Comparison of ENCODE assay signal across 12 cellular contexts in genomic region chr4:188282620-188283232, GRCh38.
DNase-seq lines count a peak whose midpoint lies in the region; ATAC-seq and TF ChIP-seq lines count a peak whose summit lies in the region.
"Had no signal": no experiment of that assay in that cellular context is flagged by ENCODE, and none has a peak within 500 bp of the region (broad histone marks: within the 10 kb centered on the region; RNA-seq: fewer than 3 reads in every experiment).

No MANE protein-coding gene starts in this region.

- H3K9ac ChIP-seq in colonic mucosa (ENCODE audit: low read depth in 2 of 2, low read length in 2 of 2): no peak overlapping the region
- H3K9ac ChIP-seq: GM23248, KMS-11 had no signal

- ATAC-seq in GM23338 (peak; percentile 90), HG03095 (IDR thresholded peaks at IDR 0.05; ENCODE audit: unreplicated experiment) (no peak)

- H3K79me2 ChIP-seq in GM23338 (replicated peaks; ENCODE audit: insufficient read depth): no peaks in the 10 kb centered on the region

- H2AFZ ChIP-seq in GM23338: peak overlapping the region; percentile 92
- H2AFZ ChIP-seq: GM23248 had no signal

- no peaks in the 10 kb centered on the region for H3K9me2 ChIP-seq in GM23338 (ENCODE audit: insufficient read depth)

- peak overlapping the region; percentile 76 for H3K4me2 ChIP-seq in GM23338
- H3K4me2 ChIP-seq: KMS-11 had no signal

- H4K20me1 ChIP-seq in GM23338 (replicated peaks; ENCODE audit: insufficient read depth): no peaks in the 10 kb centered on the region

- peaks cover 12% of the 10 kb centered on the region; the same call in 1 of the 2 replicates for H3F3A ChIP-seq in GM23338 (replicated peaks; ENCODE audit: low read depth)

- H3K4me1 ChIP-seq in GM23338 (ENCODE audit: insufficient read depth): peaks cover 13% of the 10 kb centered on the region
- H3K4me1 ChIP-seq in colonic mucosa: no peaks in the 10 kb centered on the region
- H3K4me1 ChIP-seq: adrenal gland had no signal

- H3K27me3 ChIP-seq in GM23338 (ENCODE audit: insufficient read depth) (peaks cover 22% of the 10 kb centered on the region), colonic mucosa (peaks cover 5% of the 10 kb centered on the region)
- H3K27me3 ChIP-seq: adrenal gland had no signal

- H3K27ac Mint-ChIP-seq in GM23338: no peak overlapping the region

- peak overlapping the region; percentile 68 for H3K4me3 Mint-ChIP-seq in GM23338

- H3K36me3 ChIP-seq in GM23338 (ENCODE audit: insufficient read depth) (no peaks in the 10 kb centered on the region), colonic mucosa (no peaks in the 10 kb centered on the region)
- H3K36me3 ChIP-seq: adrenal gland had no signal

- TF ChIP-seq CTCF in GM23338 (conservative IDR thresholded peaks at IDR 0.05; ENCODE audit: low read depth in 2 of 2) (no peak), colonic mucosa (IDR thresholded peaks at IDR 0.05) (no peak)

- no peaks in the 10 kb centered on the region for H3K9me3 ChIP-seq in colonic mucosa
- H3K9me3 ChIP-seq: adrenal gland had no signal

- peaks cover 5% of the 10 kb centered on the region; the same call in 1 of the 3 replicates for H3K36me3 Mint-ChIP-seq in GM23338 (ENCODE audit: low read depth)

- intact Hi-C loops in colonic mucosa (cut with DNase I): no loop called here

- H3K9me3 Mint-ChIP-seq in GM23338: peaks cover 9% of the 10 kb centered on the region; the same call in 2 of the 3 replicates

- DNase-seq in GM23338 (ENCODE audit: low spot score) (peak; percentile 71), colonic mucosa (no peak), iPS-NIHi11 (ENCODE audit: low spot score) (peak; percentile 41), retina (peak; percentile 85), AG08396 (ENCODE audit: low spot score) (no peak), epidermal melanocyte (ENCODE audit: insufficient read length, low spot score) (no peak)
- no peak for DNase-seq in stimulated activated naive CD4-positive, alpha-beta T cell treated with Interleukin-2 at 50 U/mL for 16 hours (lab: John Stamatoyannopoulos, UW)
- DNase-seq: adrenal gland, GM23248 had no signal

- H3K4me3 ChIP-seq in GM23338 (peak overlapping the region; percentile 52), colonic mucosa (peak overlapping the region; percentile 22)
- H3K4me3 ChIP-seq: adrenal gland, GM23248 had no signal

- H3K27ac ChIP-seq in GM23338 (ENCODE audit: low read depth) (no peak overlapping the region), colonic mucosa (no peak overlapping the region)
- H3K27ac ChIP-seq: adrenal gland, epithelial cell of prostate, GM23248, KMS-11 had no signal

- peaks cover 4% of the 10 kb centered on the region for H3K4me1 Mint-ChIP-seq in GM23338

- peaks cover 14% of the 10 kb centered on the region for H3K27me3 Mint-ChIP-seq in GM23338 (ENCODE audit: insufficient read depth, low read depth, poor library complexity)

TF ChIP-seq in GM23338, 12 proteins besides CTCF, POLR2A, EP300 and RAD21:
- TF ChIP-seq ZNF114 (CRISPR knock-in tag; IDR thresholded peaks at IDR 0.05) (no peak), STAT1 (IDR thresholded peaks at IDR 0.05; ENCODE audit: unreplicated experiment) (no peak)

Comparison
In these comparisons a context has a peak if more than half of its experiments do, and no peak if none do; other contexts are left out.
1. DNase-seq: peak in GM23338 (single experiment), iPS-NIHi11 (single experiment) and retina (single experiment); none in colonic mucosa (single experiment), AG08396 (single experiment), stimulated activated naive CD4-positive, alpha-beta T cell treated with Interleukin-2 at 50 U/mL for 16 hours (single experiment) and epidermal melanocyte (single experiment).